25 cellular contexts compared by ENCODE assay signal in the genomic region with DNA sequence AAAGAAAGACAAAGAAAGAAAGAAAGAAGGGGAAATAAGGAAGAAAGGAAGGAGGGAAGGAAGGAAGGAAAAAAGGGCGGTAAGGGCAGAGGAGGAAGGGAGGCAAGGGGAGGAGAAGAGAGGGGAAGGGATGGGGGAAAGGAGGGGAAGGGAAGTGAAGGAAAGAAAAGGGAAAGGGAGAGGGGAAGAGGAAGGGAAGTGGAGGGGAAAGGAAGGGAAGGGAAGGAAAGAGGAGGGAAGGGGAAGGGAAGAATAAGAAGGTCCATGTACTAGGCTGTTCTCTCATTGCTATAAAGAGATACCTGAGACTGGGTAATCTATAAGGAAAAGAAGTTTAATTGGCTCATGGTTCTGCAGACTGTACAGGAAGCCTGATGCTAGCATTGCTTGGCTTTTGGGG.
DNase-seq lines count a peak whose midpoint lies in the region; ATAC-seq, FAIRE-seq and TF ChIP-seq lines count a peak whose summit lies in the region.
"Had no signal": no experiment of that assay in that cellular context is flagged by ENCODE, and none has a peak within 500 bp of the region (broad histone marks: within the 10 kb centered on the region; RNA-seq: fewer than 3 reads in every experiment).

No MANE protein-coding gene starts in this region.

- H3K27me3 ChIP-seq in HepG2 (ENCODE audit: control insufficient read depth in 1 of 2, insufficient read depth in 2 of 2, low read length in 2 of 2): no peaks in the 10 kb centered on the region
- no peaks in the 10 kb centered on the region for H3K27me3 ChIP-seq in right lobe of liver
- no peaks in the 10 kb centered on the region for H3K27me3 ChIP-seq in K562 (ENCODE audit: control insufficient read depth in 2 of 2, insufficient read depth in 2 of 2, low read length in 2 of 2)
- H3K27me3 ChIP-seq in breast epithelium: no peaks in the 10 kb centered on the region
- no peaks in the 10 kb centered on the region for H3K27me3 ChIP-seq in naive thymus-derived CD4-positive, alpha-beta T cell (ENCODE audit: control insufficient read depth in 2 of 2, insufficient read depth in 2 of 2, low read length in 2 of 2)
- H3K27me3 ChIP-seq: BLaER1 had no signal

- FAIRE-seq in HepG2 (lab: Jason Lieb, UNC) (no peak), K562 (lab: Jason Lieb, UNC) (no peak)
- FAIRE-seq: A204.1, D721Med, GM12878 had no signal

- TF ChIP-seq RAD21 in HepG2 (CRISPR knock-in tag; IDR thresholded peaks at IDR 0.05) (no peak), K562 (CRISPR knock-in tag; conservative IDR thresholded peaks at IDR 0.05 in 1 of 2, IDR thresholded peaks at IDR 0.05 in 1 of 2) (no peak)

- CTCF ChIA-PET in HepG2 (lab: Yijun Ruan, JAX; ENCODE audit: low intra/inter-chr PET ratio, low total read pairs): no interaction called here
- CTCF ChIA-PET in K562 (lab: Yijun Ruan, JAX; ENCODE audit: low intra/inter-chr PET ratio): no interaction called here
- CTCF ChIA-PET in naive thymus-derived CD4-positive, alpha-beta T cell (lab: Charles Lee): no interaction called here

- no peak for TF ChIP-seq EP300 in HepG2 (IDR thresholded peaks at IDR 0.05; ENCODE audit: low read depth in 2 of 2, low read length in 2 of 2)
- no peak for TF ChIP-seq EP300 in HepG2 (CRISPR knock-in tag; IDR thresholded peaks at IDR 0.05; ENCODE audit: borderline replicate concordance)
- no peak for TF ChIP-seq EP300 in K562 (IDR thresholded peaks at IDR 0.05; ENCODE audit: low read length)

- ATAC-seq in HepG2 (no peak), right lobe of liver (no peak), K562 (no peak)
- ATAC-seq in stimulated activated naive CD8-positive, alpha-beta T cell treated with anti-CD3 and anti-CD28 coated beads, Interleukin-15, amount 100 ng/mL, for 72 hours: no peak
- ATAC-seq in naive thymus-derived CD4-positive, alpha-beta T cell: no peak
- ATAC-seq: GM12878, GM23338, HCT116 had no signal

- no peaks in the 10 kb centered on the region for H3K9me3 Mint-ChIP-seq in stimulated activated naive CD8-positive, alpha-beta T cell treated with anti-CD3 and anti-CD28 coated beads, Interleukin-15, amount 100 ng/mL, for 72 hours
- H3K9me3 Mint-ChIP-seq in naive thymus-derived CD4-positive, alpha-beta T cell: no peaks in the 10 kb centered on the region
- H3K9me3 Mint-ChIP-seq: CD4-positive, alpha-beta T cell; GM23338; H9; HFFc6 had no signal

- H3K4me3 ChIP-seq in HepG2 (replicated peaks in 1 of 3; ENCODE audit: insufficient read depth in 1 of 3, low read depth in 2 of 3, low read length in 3 of 3) (no peak overlapping the region), right lobe of liver (no peak overlapping the region), K562 (no peak overlapping the region), breast epithelium (no peak overlapping the region)
- no peak overlapping the region for H3K4me3 ChIP-seq in naive thymus-derived CD4-positive, alpha-beta T cell (ENCODE audit: low read length)
- H3K4me3 ChIP-seq: BLaER1, GM12878, GM23338 had no signal

- POLR2A ChIA-PET in HepG2 (lab: Yijun Ruan, JAX) (no interaction called here), K562 (lab: Yijun Ruan, JAX) (interaction anchor here (0.8 kb wide), 1 partner anchor 11 kb away, joined by 3 read pairs; no protein-coding TSS in a partner anchor)
- POLR2A ChIA-PET in naive thymus-derived CD4-positive, alpha-beta T cell (lab: Charles Lee): no interaction called here

- H3K27ac Mint-ChIP-seq in stimulated activated naive CD8-positive, alpha-beta T cell treated with anti-CD3 and anti-CD28 coated beads, Interleukin-15, amount 100 ng/mL, for 72 hours: no peak overlapping the region
- H3K27ac Mint-ChIP-seq in naive thymus-derived CD4-positive, alpha-beta T cell: no peak overlapping the region
- H3K27ac Mint-ChIP-seq: B cell; CD4-positive, alpha-beta T cell; CD8-positive, alpha-beta memory T cell; GM23338; H9; HFFc6 had no signal

- H3K9me3 ChIP-seq in HepG2 (ENCODE audit: low read length) (no peaks in the 10 kb centered on the region), right lobe of liver (no peaks in the 10 kb centered on the region), K562 (replicated peaks; ENCODE audit: control insufficient read depth, insufficient read depth, low read depth, low read length) (no peaks in the 10 kb centered on the region), breast epithelium (no peaks in the 10 kb centered on the region)
- H3K9me3 ChIP-seq in naive thymus-derived CD4-positive, alpha-beta T cell (ENCODE audit: control insufficient read depth in 2 of 3, low read length in 3 of 3): no peaks in the 10 kb centered on the region
- H3K9me3 ChIP-seq: BLaER1 had no signal

- DNase-seq in HepG2 (ENCODE audit: low spot score) (no peak), right lobe of liver (no peak), K562 (ENCODE audit: extremely low read depth in 1 of 4, low spot score in 3 of 4) (no peak), breast epithelium (ENCODE audit: low spot score in 2 of 2) (no peak), RPMI8226 (no peak), OCI-M2 (lab: John Stamatoyannopoulos, UW; ENCODE audit: unreplicated experiment) (no peak)
- DNase-seq in stimulated activated naive CD8-positive, alpha-beta T cell treated with anti-CD3 and anti-CD28 coated beads, Interleukin-15, amount 100 ng/mL, for 72 hours: no peak
- no peak for DNase-seq in naive thymus-derived CD4-positive, alpha-beta T cell
- DNase-seq: CD4-positive, alpha-beta T cell; CD8-positive, alpha-beta memory T cell; DMS 273 treated with DMSO at 0.1 percent for 48 hours; DMS79; EL; GDM1; H9; HFFc6 had no signal

- no peaks in the 10 kb centered on the region for H3K36me3 ChIP-seq in HepG2 (replicated peaks in 1 of 2; ENCODE audit: control insufficient read depth in 1 of 2, insufficient read depth in 2 of 2, low read length in 2 of 2)
- H3K36me3 ChIP-seq in right lobe of liver: no peaks in the 10 kb centered on the region
- no peaks in the 10 kb centered on the region for H3K36me3 ChIP-seq in K562 (ENCODE audit: control insufficient read depth, insufficient read depth, low read length)
- no peaks in the 10 kb centered on the region for H3K36me3 ChIP-seq in breast epithelium
- H3K36me3 ChIP-seq in naive thymus-derived CD4-positive, alpha-beta T cell (ENCODE audit: control insufficient read depth in 2 of 3, insufficient read depth in 3 of 3, low read length in 3 of 3): no peaks in the 10 kb centered on the region
- H3K36me3 ChIP-seq: BLaER1 had no signal

- H3K4me1 ChIP-seq in HepG2 (ENCODE audit: insufficient read depth, low read length) (peaks cover 40% of the 10 kb centered on the region), right lobe of liver (peaks cover 0 to 25% (median 0%) of the 10 kb centered on the region in 4 donors), K562 (replicated peaks in 1 of 2; ENCODE audit: control insufficient read depth in 2 of 2, insufficient read depth in 2 of 2, low read length in 2 of 2) (no peaks in the 10 kb centered on the region; a peak in 1 of 5 replicates), breast epithelium (no peaks in the 10 kb centered on the region)
- H3K4me1 ChIP-seq in naive thymus-derived CD4-positive, alpha-beta T cell (ENCODE audit: control insufficient read depth in 2 of 2, insufficient read depth in 2 of 2, low read length in 2 of 2): no peaks in the 10 kb centered on the region
- H3K4me1 ChIP-seq: BLaER1 had no signal

- BruUV-seq in HepG2 (replicated peaks; lab: Mats Ljungman, UMichigan) (no TSS peak), K562 (replicated peaks; lab: Mats Ljungman, UMichigan) (no TSS peak)

- H3K4me3 Mint-ChIP-seq in stimulated activated naive CD8-positive, alpha-beta T cell treated with anti-CD3 and anti-CD28 coated beads, Interleukin-15, amount 100 ng/mL, for 72 hours: no peak overlapping the region
- no peak overlapping the region for H3K4me3 Mint-ChIP-seq in naive thymus-derived CD4-positive, alpha-beta T cell
- H3K4me3 Mint-ChIP-seq: B cell; CD14-positive monocyte; CD4-positive, alpha-beta T cell; CD8-positive, alpha-beta memory T cell; GM23338; H9; HFFc6 had no signal

- no peaks in the 10 kb centered on the region for H3K36me3 Mint-ChIP-seq in naive thymus-derived CD4-positive, alpha-beta T cell
- H3K36me3 Mint-ChIP-seq: CD14-positive monocyte; CD8-positive, alpha-beta memory T cell had no signal

- intact Hi-C loops in HepG2 (cut with micrococcal nuclease; ENCODE audit: unreplicated experiment) (no loop called here), right lobe of liver (cut with DNase I) (no loop called here), K562 (cut with micrococcal nuclease) (no loop called here), breast epithelium (cut with DNase I; ENCODE audit: low total_unique reads) (no loop called here)
- intact Hi-C loops in naive thymus-derived CD4-positive, alpha-beta T cell (cut with micrococcal nuclease): no loop called here

- TF ChIP-seq POLR2A in HepG2 (IDR thresholded peaks at IDR 0.05; ENCODE audit: insufficient read depth in 1 of 2, low read depth in 2 of 2, low read length in 2 of 2) (no peak), right lobe of liver (IDR thresholded peaks at IDR 0.05) (no peak), K562 (conservative IDR thresholded peaks at IDR 0.05) (no peak), breast epithelium (IDR thresholded peaks at IDR 0.05) (no peak)

- 92% methylated on average over 1 of the region's 1 CpG for WGBS in HepG2 (ENCODE audit: low lambda C conversion rate)
- 88% methylated on average over 1 of the region's 1 CpG for WGBS in right lobe of liver (ENCODE audit: insufficient coverage, low coverage, low lambda C conversion rate, missing lambda C conversion rate)
- WGBS in K562 (ENCODE audit: insufficient coverage, low coverage, missing lambda C conversion rate): 50% methylated on average over 1 of the region's 1 CpG

- in situ Hi-C loops in HepG2 (cut with HindIII; ENCODE audit: extremely low pct_ligation_motif_present, low pct_unique_long_range_greater_than_20kb): no loop called here
- in situ Hi-C loops in K562 (cut with MboI): no loop called here

- H3K27me3 Mint-ChIP-seq in stimulated activated naive CD8-positive, alpha-beta T cell treated with anti-CD3 and anti-CD28 coated beads, Interleukin-15, amount 100 ng/mL, for 72 hours: peaks cover 11% of the 10 kb centered on the region
- peaks cover 9 to 16% (median 13%) of the 10 kb centered on the region in 5 donors for H3K27me3 Mint-ChIP-seq in naive thymus-derived CD4-positive, alpha-beta T cell

- H3K4me2 ChIP-seq in HepG2 (ENCODE audit: low read depth, low read length): no peak overlapping the region
- H3K4me2 ChIP-seq in K562 (ENCODE audit: insufficient read depth, low read length): no peak overlapping the region
- H3K4me2 ChIP-seq: BLaER1, GM23338 had no signal

- H3K9me1 ChIP-seq in K562 (ENCODE audit: control insufficient read depth, insufficient read depth, low read length): no peaks in the 10 kb centered on the region

- H3K27ac ChIP-seq in HepG2 (ENCODE audit: extremely low read length, insufficient read depth, low read length): no peak overlapping the region
- no peak overlapping the region for H3K27ac ChIP-seq in right lobe of liver
- H3K27ac ChIP-seq in K562 (ENCODE audit: extremely low read depth, low read depth, low read length): no peak overlapping the region
- H3K27ac ChIP-seq in breast epithelium: peak overlapping the region; percentile 57 to 78
- no peak overlapping the region for H3K27ac ChIP-seq in naive thymus-derived CD4-positive, alpha-beta T cell (ENCODE audit: low read depth, low read length)
- H3K27ac ChIP-seq: 22Rv1, BLaER1 had no signal

- H4K20me1 ChIP-seq in HepG2 (ENCODE audit: insufficient read depth, low read length): no peaks in the 10 kb centered on the region
- no peaks in the 10 kb centered on the region for H4K20me1 ChIP-seq in K562 (replicated peaks; ENCODE audit: control insufficient read depth, insufficient read depth, low read length)
- H4K20me1 ChIP-seq: BLaER1 had no signal

- TF ChIP-seq CTCF in HepG2 (CRISPR knock-in tag; IDR thresholded peaks at IDR 0.05) (no peak), right lobe of liver (IDR thresholded peaks at IDR 0.05) (no peak), K562 (IDR thresholded peaks at IDR 0.05 in 2 of 3, conservative IDR thresholded peaks at IDR 0.05 in 1 of 3; ENCODE audit: insufficient read depth in 2 of 3, low read depth in 1 of 3, low read length in 3 of 3) (no peak), breast epithelium (IDR thresholded peaks at IDR 0.05) (no peak)

- H3K9ac ChIP-seq in HepG2 (ENCODE audit: insufficient read depth, low read depth, low read length) (no peak overlapping the region), K562 (ENCODE audit: insufficient read depth in 1 of 2, low read depth in 2 of 2, low read length in 2 of 2) (no peak overlapping the region)
- H3K9ac ChIP-seq: BLaER1 had no signal

- peaks cover 6% of the 10 kb centered on the region for H3K4me1 Mint-ChIP-seq in stimulated activated naive CD8-positive, alpha-beta T cell treated with anti-CD3 and anti-CD28 coated beads, Interleukin-15, amount 100 ng/mL, for 72 hours
- H3K4me1 Mint-ChIP-seq in naive thymus-derived CD4-positive, alpha-beta T cell: no peaks in the 10 kb centered on the region
- H3K4me1 Mint-ChIP-seq: B cell; CD8-positive, alpha-beta memory T cell; GM23338; H9 had no signal

- no peak overlapping the region for H2AFZ ChIP-seq in HepG2 (ENCODE audit: low read length)
- H2AFZ ChIP-seq in K562 (ENCODE audit: low read depth, low read length): no peak overlapping the region

- H3K79me2 ChIP-seq in HepG2 (ENCODE audit: insufficient read depth, low read length) (no peaks in the 10 kb centered on the region), K562 (ENCODE audit: control insufficient read depth, insufficient read depth, low read length) (no peaks in the 10 kb centered on the region)

Comparison
In these comparisons a context has a peak if more than half of its experiments do, and no peak if none do; other contexts are left out.
1. H3K27ac ChIP-seq: peak in breast epithelium (2 of 2); none in HepG2 (single experiment), right lobe of liver (0 of 3), K562 (single experiment) and naive thymus-derived CD4-positive, alpha-beta T cell (single experiment).
2. Of the 241 proteins assayed by ChIP-seq in both HepG2 and K562: peak only in HepG2: HNRNPK; only in K562: ZNF512; in both: PCBP2; in neither: 238.